ENCODE assay signal across 17 cellular contexts in genomic region chr6:151339369-151339768, GRCh38. TPM values are rescaled to one million over a fixed set of nuclear protein-coding genes. Genes with fewer than 3 reads are reported as not detected.
DNase-seq lines count a peak whose midpoint lies in the region; TF ChIP-seq lines count a peak whose summit lies in the region.
"Had no signal": no experiment of that assay in that cellular context is flagged by ENCODE, and none has a peak within 500 bp of the region (broad histone marks: within the 10 kb centered on the region; RNA-seq: fewer than 3 reads in every experiment).

No MANE protein-coding gene starts in this region.

- H3K4me3 ChIP-seq in fibroblast of the aortic adventitia (ENCODE audit: low read depth, low read length), result no peak overlapping the region
- H3K4me3 ChIP-seq: BLaER1, GM23338 had no signal

- no peaks in the 10 kb centered on the region for H3K27me3 Mint-ChIP-seq in nephron progenitor cell (ENCODE audit: low read depth, poor library complexity)
- peaks cover 1% of the 10 kb centered on the region for H3K27me3 Mint-ChIP-seq in endothelial cell (ENCODE audit: unreplicated experiment)

- DNase-seq in NCI-H69 (lab: John Stamatoyannopoulos, UW) (peak; percentile 23), fibroblast of the aortic adventitia (ENCODE audit: low read depth) (peak; percentile 31), nephron progenitor cell (no peak), Ammon's horn (ENCODE audit: low spot score) (no peak), NCI-H748 treated with DMSO at 0.1 percent for 48 hours (lab: John Stamatoyannopoulos, UW) (no peak), HCEC 1CT (no peak), endothelial cell (ENCODE audit: low spot score) (no peak)
- DNase-seq: CD4-positive, CD25-positive, alpha-beta regulatory T cell; CD8-positive, alpha-beta T cell; DMS 273 treated with DMSO at 0.1 percent for 48 hours; DMS53; DMS79 treated with DMSO at 0.1 percent for 48 hours; GF-D8; H9 had no signal

- no peak overlapping the region for H3K4me3 Mint-ChIP-seq in nephron progenitor cell
- H3K4me3 Mint-ChIP-seq in endothelial cell (ENCODE audit: unreplicated experiment), result no peak overlapping the region
- H3K4me3 Mint-ChIP-seq: B cell; CD4-positive, CD25-positive, alpha-beta regulatory T cell; CD8-positive, alpha-beta T cell; GM23338; H9 had no signal

- H3K36me3 Mint-ChIP-seq in nephron progenitor cell (ENCODE audit: low read depth), result peaks cover 62% of the 10 kb centered on the region
- no peaks in the 10 kb centered on the region for H3K36me3 Mint-ChIP-seq in endothelial cell (ENCODE audit: low read depth, unreplicated experiment)
- H3K36me3 Mint-ChIP-seq: CD4-positive, CD25-positive, alpha-beta regulatory T cell; CD8-positive, alpha-beta T cell had no signal

- H3K27ac Mint-ChIP-seq in nephron progenitor cell (peak overlapping the region; percentile 4), endothelial cell (ENCODE audit: unreplicated experiment) (no peak overlapping the region)
- H3K27ac Mint-ChIP-seq: B cell; CD4-positive, CD25-positive, alpha-beta regulatory T cell; CD8-positive, alpha-beta T cell; GM23338; H9 had no signal

- H3K9me3 Mint-ChIP-seq in nephron progenitor cell, result no peaks in the 10 kb centered on the region
- H3K9me3 Mint-ChIP-seq in endothelial cell (ENCODE audit: unreplicated experiment), result no peaks in the 10 kb centered on the region
- H3K9me3 Mint-ChIP-seq: CD4-positive, CD25-positive, alpha-beta regulatory T cell; CD8-positive, alpha-beta T cell; GM23338; H9 had no signal

- TF ChIP-seq CTCF in fibroblast of the aortic adventitia (IDR thresholded peaks at IDR 0.05; ENCODE audit: insufficient read depth, low read length) (no peak), nephron progenitor cell (IDR thresholded peaks at IDR 0.05) (no peak), endothelial cell (IDR thresholded peaks at IDR 0.05; ENCODE audit: unreplicated experiment) (no peak)

- H3K4me1 Mint-ChIP-seq in nephron progenitor cell (peaks cover 22% of the 10 kb centered on the region), endothelial cell (ENCODE audit: unreplicated experiment) (peaks cover 2% of the 10 kb centered on the region)
- H3K4me1 Mint-ChIP-seq: GM23338 had no signal

RNA-seq across cellular contexts. Expression of gene ZBTB2, which starts 52.0 kb away (rescaled TPM):
- 1.4 and 14.0 TPM in 2 replicates for total RNA-seq in fibroblast of the aortic adventitia (ENCODE audit: low replicate concordance)
- total RNA-seq in endothelial cell (ENCODE audit: unreplicated experiment), result 11.6 TPM

Comparison
In these comparisons a context has a peak if more than half of its experiments do, and no peak if none do; other contexts are left out.
1. DNase-seq: peak in NCI-H69 (single experiment) and fibroblast of the aortic adventitia (single experiment); none in nephron progenitor cell (single experiment), Ammon's horn (single experiment), NCI-H748 treated with DMSO at 0.1 percent for 48 hours (single experiment), HCEC 1CT (single experiment) and endothelial cell (single experiment).